36 cellular contexts compared by ENCODE assay signal in the genomic region with DNA sequence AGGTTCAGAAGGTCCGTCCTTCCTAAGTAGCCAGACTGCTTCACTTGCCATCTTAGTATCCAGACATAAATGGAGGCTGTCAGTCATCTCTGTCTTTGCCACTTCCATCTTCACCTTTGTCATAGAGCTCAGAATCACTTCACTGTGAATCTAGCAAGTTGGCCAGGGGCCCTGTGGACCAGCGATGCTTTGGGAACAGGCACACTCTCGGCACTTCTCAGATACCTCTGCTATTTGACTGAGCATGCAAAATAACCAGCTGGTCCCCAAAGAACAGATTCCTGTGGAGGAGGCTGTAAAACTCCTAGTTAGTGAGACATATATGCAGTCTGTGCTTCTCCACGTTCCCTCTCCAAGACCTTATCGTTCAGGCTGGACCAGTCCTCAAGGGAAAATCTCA.
"Had no signal": no experiment of that assay in that cellular context is flagged by ENCODE, and none has a peak within 500 bp of the region (broad histone marks: within the 10 kb centered on the region; RNA-seq: fewer than 3 reads in every experiment).

No MANE protein-coding gene starts in this region.

- H3K27me3 Mint-ChIP-seq: activated naive CD4-positive, alpha-beta T cell treated with anti-CD3 and anti-CD28 coated beads, Interleukin-2, amount 50 U/mL, for 24 hours had no signal

- H3K27me3 ChIP-seq: adrenal gland, ascending aorta, body of pancreas, brain microvascular endothelial cell, breast epithelium, cardiac muscle cell had no signal

- H3K4me3 ChIP-seq: adrenal gland, ascending aorta, body of pancreas, breast epithelium, cardiac muscle cell had no signal

- H3K27ac ChIP-seq: adrenal gland, ascending aorta, body of pancreas, brain microvascular endothelial cell, breast epithelium, cardiac muscle cell had no signal

- H3K4me3 Mint-ChIP-seq: activated naive CD4-positive, alpha-beta T cell treated with anti-CD3 and anti-CD28 coated beads for 36 hours; activated naive CD4-positive, alpha-beta T cell treated with anti-CD3 and anti-CD28 coated beads, Interleukin-2, amount 10 ng/mL, durations not matched to agents 7 days and 5 days; activated naive CD4-positive, alpha-beta T cell treated with anti-CD3 and anti-CD28 coated beads, Interleukin-2, amount 50 U/mL, for 24 hours; activated naive CD8-positive, alpha-beta T cell; activated naive CD8-positive, alpha-beta T cell treated with anti-CD3 and anti-CD28 coated beads for 36 hours; activated naive CD8-positive, alpha-beta T cell treated with anti-CD3 and anti-CD28 coated beads, Interleukin-2, amount 10 ng/mL, durations not matched to agents 7 days and 5 days; activated naive CD8-positive, alpha-beta T cell treated with anti-CD3 and anti-CD28 coated beads, Interleukin-2, amount 50 U/mL, for 24 hours; activated T-cell treated with anti-CD3 and anti-CD28 coated beads, Interleukin-2, amount 50 U/mL, for 24 hours; activated T-cell treated with anti-CD3 and anti-CD28 coated beads, Interleukin-2, amount 50 U/mL, for 4 hours; activated T-cell treated with anti-CD3 and anti-CD28 coated beads, Interleukin-2, amount 50 U/mL, for 72 hours; activated T-helper 1 cell treated with anti-CD3 and anti-CD28 coated beads, Interleukin-12 subunit alpha, Interleukin-12 subunit beta, Interleukin-2, Interleukin-4 antibody, amounts not matched to agents 30 ng/mL and 10 ng/mL and 1 ng/mL, durations not matched to agents 14 hours and 24 hours and 36 hours; activated T-helper 17 cell treated with anti-CD3 and anti-CD28 coated beads, Interleukin-2, amount 50 U/mL, for 72 hours; brain; central memory CD8-positive, alpha-beta T cell had no signal

- H3K4me1 ChIP-seq: adrenal gland, ascending aorta, body of pancreas, breast epithelium had no signal

- H3K36me3 ChIP-seq: adrenal gland, ascending aorta, brain microvascular endothelial cell, breast epithelium, cardiac muscle cell had no signal

- DNase-seq: activated effector memory CD4-positive, alpha-beta T cell treated with anti-CD3 and anti-CD28 coated beads, Interleukin-2, amount 50 U/mL, for 16 hours; activated effector memory CD4-positive, alpha-beta T cell treated with Interleukin-2 at 50 U/mL for 16 hours; activated gamma-delta T cell; activated gamma-delta T cell treated with Interleukin-2 at 50 U/mL for 16 hours; activated naive CD4-positive, alpha-beta T cell; activated naive CD4-positive, alpha-beta T cell treated with anti-CD3 and anti-CD28 coated beads for 36 hours; activated naive CD4-positive, alpha-beta T cell treated with anti-CD3 and anti-CD28 coated beads, Interleukin-2, amount 10 ng/mL, durations not matched to agents 7 days and 5 days; activated naive CD4-positive, alpha-beta T cell treated with anti-CD3 and anti-CD28 coated beads, Interleukin-2, amount 50 U/mL, for 16 hours; activated naive CD4-positive, alpha-beta T cell treated with Interleukin-2 at 50 U/mL for 16 hours; activated naive CD8-positive, alpha-beta T cell treated with anti-CD3 and anti-CD28 coated beads for 36 hours; activated naive CD8-positive, alpha-beta T cell treated with anti-CD3 and anti-CD28 coated beads, Interleukin-2, amount 10 ng/mL, durations not matched to agents 7 days and 5 days; activated naive CD8-positive, alpha-beta T cell treated with anti-CD3 and anti-CD28 coated beads, Interleukin-2, amount 50 U/mL, for 24 hours; activated T-cell treated with anti-CD3 and anti-CD28 coated beads, Interleukin-2, amount 50 U/mL, for 1 hour; activated T-cell treated with anti-CD3 and anti-CD28 coated beads, Interleukin-2, amount 50 U/mL, for 24 hours; activated T-cell treated with anti-CD3 and anti-CD28 coated beads, Interleukin-2, amount 50 U/mL, for 4 hours; activated T-cell treated with anti-CD3 and anti-CD28 coated beads, Interleukin-2, amount 50 U/mL, for 48 hours; activated T-cell treated with anti-CD3 and anti-CD28 coated beads, Interleukin-2, amount 50 U/mL, for 72 hours; adrenal gland; amniotic stem cell; amygdala; aorta; body of pancreas; brain microvascular endothelial cell; central memory CD4-positive, alpha-beta T cell; cerebellar nuclear complex had no signal

- H3K4me1 Mint-ChIP-seq: activated naive CD4-positive, alpha-beta T cell treated with anti-CD3 and anti-CD28 coated beads, Interleukin-2, amount 10 ng/mL, durations not matched to agents 7 days and 5 days; activated naive CD4-positive, alpha-beta T cell treated with anti-CD3 and anti-CD28 coated beads, Interleukin-2, amount 50 U/mL, for 24 hours; activated naive CD8-positive, alpha-beta T cell treated with anti-CD3 and anti-CD28 coated beads for 36 hours; activated naive CD8-positive, alpha-beta T cell treated with anti-CD3 and anti-CD28 coated beads, Interleukin-2, amount 10 ng/mL, durations not matched to agents 7 days and 5 days; activated T-helper 17 cell treated with anti-CD3 and anti-CD28 coated beads, Interleukin-2, amount 50 U/mL, for 72 hours; brain; central memory CD8-positive, alpha-beta T cell had no signal

- H3K9me3 Mint-ChIP-seq: activated naive CD4-positive, alpha-beta T cell treated with anti-CD3 and anti-CD28 coated beads for 36 hours; activated naive CD4-positive, alpha-beta T cell treated with anti-CD3 and anti-CD28 coated beads, Interleukin-2, amount 10 ng/mL, durations not matched to agents 7 days and 5 days; activated naive CD4-positive, alpha-beta T cell treated with anti-CD3 and anti-CD28 coated beads, Interleukin-2, amount 50 U/mL, for 24 hours; activated naive CD8-positive, alpha-beta T cell treated with anti-CD3 and anti-CD28 coated beads, Interleukin-2, amount 50 U/mL, for 24 hours; activated T-cell treated with anti-CD3 and anti-CD28 coated beads, Interleukin-2, amount 50 U/mL, for 24 hours; activated T-helper 1 cell treated with anti-CD3 and anti-CD28 coated beads, Interleukin-12 subunit alpha, Interleukin-12 subunit beta, Interleukin-2, Interleukin-4 antibody, amounts not matched to agents 30 ng/mL and 10 ng/mL and 1 ng/mL, durations not matched to agents 14 hours and 24 hours and 36 hours; activated T-helper 17 cell treated with anti-CD3 and anti-CD28 coated beads, Interleukin-2, amount 50 U/mL, for 72 hours; activated T-helper 2 cell treated with anti-CD3 and anti-CD28 coated beads, Interferon-gamma antibody, Interleukin-2, Interleukin-4, amounts not matched to agents 10 μg/mL and 5 μg/mL and 100 μg/mL, durations not matched to agents 14 hours and 24 hours and 36 hours; central memory CD8-positive, alpha-beta T cell had no signal

- H3K27ac Mint-ChIP-seq: activated naive CD4-positive, alpha-beta T cell treated with anti-CD3 and anti-CD28 coated beads for 36 hours; activated naive CD4-positive, alpha-beta T cell treated with anti-CD3 and anti-CD28 coated beads, Interleukin-2, amount 10 ng/mL, durations not matched to agents 7 days and 5 days; activated naive CD4-positive, alpha-beta T cell treated with anti-CD3 and anti-CD28 coated beads, Interleukin-2, amount 50 U/mL, for 24 hours; activated naive CD4-positive, alpha-beta T cell treated with anti-CD3 and anti-CD28 coated beads, Interleukin-2, amount 50 U/mL, for 72 hours; activated naive CD8-positive, alpha-beta T cell; activated naive CD8-positive, alpha-beta T cell treated with anti-CD3 and anti-CD28 coated beads for 36 hours; activated naive CD8-positive, alpha-beta T cell treated with anti-CD3 and anti-CD28 coated beads, Interleukin-2, amount 10 ng/mL, durations not matched to agents 7 days and 5 days; activated naive CD8-positive, alpha-beta T cell treated with anti-CD3 and anti-CD28 coated beads, Interleukin-2, amount 50 U/mL, for 24 hours; activated T-cell treated with anti-CD3 and anti-CD28 coated beads, Interleukin-2, amount 50 U/mL, for 24 hours; activated T-cell treated with anti-CD3 and anti-CD28 coated beads, Interleukin-2, amount 50 U/mL, for 72 hours; activated T-helper 1 cell treated with anti-CD3 and anti-CD28 coated beads, Interleukin-12 subunit alpha, Interleukin-12 subunit beta, Interleukin-2, Interleukin-4 antibody, amounts not matched to agents 30 ng/mL and 10 ng/mL and 1 ng/mL, durations not matched to agents 14 hours and 24 hours and 36 hours; activated T-helper 17 cell treated with anti-CD3 and anti-CD28 coated beads, Interleukin-2, amount 50 U/mL, for 72 hours; activated T-helper 2 cell treated with anti-CD3 and anti-CD28 coated beads, Interferon-gamma antibody, Interleukin-2, Interleukin-4, amounts not matched to agents 10 μg/mL and 5 μg/mL and 100 μg/mL, durations not matched to agents 14 hours and 24 hours and 36 hours; brain had no signal

- H3K36me3 Mint-ChIP-seq: activated naive CD4-positive, alpha-beta T cell treated with anti-CD3 and anti-CD28 coated beads, Interleukin-2, amount 10 ng/mL, durations not matched to agents 7 days and 5 days; activated naive CD4-positive, alpha-beta T cell treated with anti-CD3 and anti-CD28 coated beads, Interleukin-2, amount 50 U/mL, for 24 hours; activated naive CD4-positive, alpha-beta T cell treated with anti-CD3 and anti-CD28 coated beads, Interleukin-2, amount 50 U/mL, for 72 hours; activated naive CD8-positive, alpha-beta T cell treated with anti-CD3 and anti-CD28 coated beads for 36 hours; brain had no signal

- H3K9me3 ChIP-seq: adrenal gland, ascending aorta, body of pancreas, breast epithelium had no signal
